1 cellular context compared by ENCODE assay signal in genomic region chr17:13523164-13523563, GRCh38.
TF ChIP-seq lines count a peak whose summit lies in the region.

No MANE protein-coding gene starts in this region.

TF ChIP-seq in GM12878, 131 proteins besides CTCF, POLR2A, EP300 and RAD21 (continued from another document):
- no peak for TF ChIP-seq ATF2 (IDR thresholded peaks at IDR 0.05; ENCODE audit: low read length)
- TF ChIP-seq BHLHE40 (IDR thresholded peaks at IDR 0.05; ENCODE audit: borderline replicate concordance in 1 of 2, low read depth in 2 of 2, low read length in 1 of 2) = no peak
- TF ChIP-seq SUPT20H (IDR thresholded peaks at IDR 0.05; ENCODE audit: borderline replicate concordance, control insufficient read depth, low read depth, low read length) = no peak
- TF ChIP-seq WRNIP1 (IDR thresholded peaks at IDR 0.05; ENCODE audit: borderline replicate concordance, low read depth, low read length) = no peak
- TF ChIP-seq SIX5 (IDR thresholded peaks at IDR 0.05; ENCODE audit: low read depth, low read length, severe bottlenecking) = no peak
- no peak for TF ChIP-seq BCL11A (IDR thresholded peaks at IDR 0.05; ENCODE audit: low read depth, low read length)
